Comparison of ENCODE assay signal across 2 cellular contexts in the genomic region with DNA sequence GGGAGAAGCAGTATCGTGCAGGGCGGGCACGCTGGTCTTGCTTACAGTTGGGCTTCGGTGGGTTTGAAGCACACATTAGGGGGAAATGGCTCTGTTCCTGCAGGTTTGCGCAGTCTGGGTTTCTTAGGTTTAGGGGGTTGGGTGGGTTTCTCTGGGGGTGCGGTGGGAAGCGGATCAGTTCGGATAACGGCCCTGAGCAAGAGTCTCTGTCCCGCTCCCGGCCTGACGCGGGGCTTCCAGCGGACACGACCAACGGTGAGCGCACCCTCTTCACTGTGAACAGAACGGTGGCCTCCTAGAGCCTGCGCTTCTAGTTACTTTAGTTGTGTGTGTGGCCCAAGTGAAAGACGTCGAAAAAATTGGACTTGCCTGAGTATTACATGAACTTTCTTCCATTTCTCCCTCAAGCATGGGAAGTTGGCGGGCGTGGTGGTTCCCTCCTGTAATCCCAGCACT.
TF ChIP-seq lines count a peak whose summit lies in the region.

No MANE protein-coding gene starts in this region.

TF ChIP-seq in HepG2, 621 proteins besides CTCF, POLR2A, EP300 and RAD21 (continues in another document):
- TF ChIP-seq PHF21A (CRISPR knock-in tag; IDR thresholded peaks at IDR 0.05) (no peak), HDAC1 (CRISPR knock-in tag; IDR thresholded peaks at IDR 0.05) (no peak), EED (CRISPR knock-in tag; IDR thresholded peaks at IDR 0.05) (no peak), ZNF30 (CRISPR knock-in tag; IDR thresholded peaks at IDR 0.05) (no peak), KDM3A (CRISPR knock-in tag; IDR thresholded peaks at IDR 0.05; ENCODE audit: low read depth) (no peak), ZNF547 (CRISPR knock-in tag; IDR thresholded peaks at IDR 0.05) (no peak; the same call in 1 of the 2 replicates), CHCHD3 (CRISPR knock-in tag; IDR thresholded peaks at IDR 0.05) (0 out of 2 replicates have a peak, but pooled peaks have one; percentile 12), WIZ (CRISPR knock-in tag; IDR thresholded peaks at IDR 0.05) (no peak), GABPA (IDR thresholded peaks at IDR 0.05; ENCODE audit: low read depth, low read length) (no peak), GABPA (CRISPR knock-in tag; IDR thresholded peaks at IDR 0.05; ENCODE audit: low read depth) (no peak), ZNF768 (CRISPR knock-in tag; IDR thresholded peaks at IDR 0.05) (no peak), HES4 (CRISPR knock-in tag; IDR thresholded peaks at IDR 0.05; ENCODE audit: borderline replicate concordance) (0 out of 2 replicates have a peak, but pooled peaks have one; percentile 2), ETV6 (CRISPR knock-in tag; conservative IDR thresholded peaks at IDR 0.05) (0 out of 2 replicates have a peak, but pooled peaks have one; percentile 37), GATAD2A (CRISPR knock-in tag; IDR thresholded peaks at IDR 0.05) (no peak), NFKBIZ (CRISPR knock-in tag; IDR thresholded peaks at IDR 0.05) (no peak), SP2 (CRISPR knock-in tag; IDR thresholded peaks at IDR 0.05) (0 out of 2 replicates have a peak, but pooled peaks have one; percentile 8), DNMT1 (CRISPR knock-in tag; IDR thresholded peaks at IDR 0.05) (no peak), ARNT (IDR thresholded peaks at IDR 0.05) (no peak), HIVEP1 (CRISPR knock-in tag; IDR thresholded peaks at IDR 0.05) (0 out of 2 replicates have a peak, but pooled peaks have one; percentile 28)
- TF ChIP-seq, protein P1, sequence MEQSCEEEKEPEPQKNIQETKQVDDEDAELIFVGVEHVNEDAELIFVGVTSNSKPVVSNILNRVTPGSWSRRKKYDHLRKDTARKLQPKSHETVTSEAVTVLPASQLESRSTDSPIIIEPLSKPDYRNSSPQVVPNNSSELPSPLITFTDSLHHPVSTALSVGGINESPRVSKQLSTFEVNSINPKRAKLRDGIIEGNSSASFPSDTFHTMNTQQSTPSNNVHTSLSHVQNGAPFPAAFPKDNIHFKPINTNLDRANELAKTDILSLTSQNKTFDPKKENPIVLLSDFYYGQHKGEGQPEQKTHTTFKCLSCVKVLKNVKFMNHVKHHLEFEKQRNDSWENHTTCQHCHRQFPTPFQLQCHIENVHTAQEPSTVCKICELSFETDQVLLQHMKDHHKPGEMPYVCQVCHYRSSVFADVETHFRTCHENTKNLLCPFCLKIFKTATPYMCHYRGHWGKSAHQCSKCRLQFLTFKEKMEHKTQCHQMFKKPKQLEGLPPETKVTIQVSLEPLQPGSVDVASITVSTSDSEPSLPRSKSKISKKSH (CRISPR knock-in tag; IDR thresholded peaks at IDR 0.05; ENCODE audit: borderline replicate concordance): 0 out of 2 replicates have a peak, but pooled peaks have one; percentile 38
- TF ChIP-seq, protein P2, sequence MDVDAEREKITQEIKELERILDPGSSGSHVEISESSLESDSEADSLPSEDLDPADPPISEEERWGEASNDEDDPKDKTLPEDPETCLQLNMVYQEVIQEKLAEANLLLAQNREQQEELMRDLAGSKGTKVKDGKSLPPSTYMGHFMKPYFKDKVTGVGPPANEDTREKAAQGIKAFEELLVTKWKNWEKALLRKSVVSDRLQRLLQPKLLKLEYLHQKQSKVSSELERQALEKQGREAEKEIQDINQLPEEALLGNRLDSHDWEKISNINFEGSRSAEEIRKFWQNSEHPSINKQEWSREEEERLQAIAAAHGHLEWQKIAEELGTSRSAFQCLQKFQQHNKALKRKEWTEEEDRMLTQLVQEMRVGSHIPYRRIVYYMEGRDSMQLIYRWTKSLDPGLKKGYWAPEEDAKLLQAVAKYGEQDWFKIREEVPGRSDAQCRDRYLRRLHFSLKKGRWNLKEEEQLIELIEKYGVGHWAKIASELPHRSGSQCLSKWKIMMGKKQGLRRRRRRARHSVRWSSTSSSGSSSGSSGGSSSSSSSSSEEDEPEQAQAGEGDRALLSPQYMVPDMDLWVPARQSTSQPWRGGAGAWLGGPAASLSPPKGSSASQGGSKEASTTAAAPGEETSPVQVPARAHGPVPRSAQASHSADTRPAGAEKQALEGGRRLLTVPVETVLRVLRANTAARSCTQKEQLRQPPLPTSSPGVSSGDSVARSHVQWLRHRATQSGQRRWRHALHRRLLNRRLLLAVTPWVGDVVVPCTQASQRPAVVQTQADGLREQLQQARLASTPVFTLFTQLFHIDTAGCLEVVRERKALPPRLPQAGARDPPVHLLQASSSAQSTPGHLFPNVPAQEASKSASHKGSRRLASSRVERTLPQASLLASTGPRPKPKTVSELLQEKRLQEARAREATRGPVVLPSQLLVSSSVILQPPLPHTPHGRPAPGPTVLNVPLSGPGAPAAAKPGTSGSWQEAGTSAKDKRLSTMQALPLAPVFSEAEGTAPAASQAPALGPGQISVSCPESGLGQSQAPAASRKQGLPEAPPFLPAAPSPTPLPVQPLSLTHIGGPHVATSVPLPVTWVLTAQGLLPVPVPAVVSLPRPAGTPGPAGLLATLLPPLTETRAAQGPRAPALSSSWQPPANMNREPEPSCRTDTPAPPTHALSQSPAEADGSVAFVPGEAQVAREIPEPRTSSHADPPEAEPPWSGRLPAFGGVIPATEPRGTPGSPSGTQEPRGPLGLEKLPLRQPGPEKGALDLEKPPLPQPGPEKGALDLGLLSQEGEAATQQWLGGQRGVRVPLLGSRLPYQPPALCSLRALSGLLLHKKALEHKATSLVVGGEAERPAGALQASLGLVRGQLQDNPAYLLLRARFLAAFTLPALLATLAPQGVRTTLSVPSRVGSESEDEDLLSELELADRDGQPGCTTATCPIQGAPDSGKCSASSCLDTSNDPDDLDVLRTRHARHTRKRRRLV (CRISPR knock-in tag; IDR thresholded peaks at IDR 0.05): no peak
- TF ChIP-seq, protein P3, sequence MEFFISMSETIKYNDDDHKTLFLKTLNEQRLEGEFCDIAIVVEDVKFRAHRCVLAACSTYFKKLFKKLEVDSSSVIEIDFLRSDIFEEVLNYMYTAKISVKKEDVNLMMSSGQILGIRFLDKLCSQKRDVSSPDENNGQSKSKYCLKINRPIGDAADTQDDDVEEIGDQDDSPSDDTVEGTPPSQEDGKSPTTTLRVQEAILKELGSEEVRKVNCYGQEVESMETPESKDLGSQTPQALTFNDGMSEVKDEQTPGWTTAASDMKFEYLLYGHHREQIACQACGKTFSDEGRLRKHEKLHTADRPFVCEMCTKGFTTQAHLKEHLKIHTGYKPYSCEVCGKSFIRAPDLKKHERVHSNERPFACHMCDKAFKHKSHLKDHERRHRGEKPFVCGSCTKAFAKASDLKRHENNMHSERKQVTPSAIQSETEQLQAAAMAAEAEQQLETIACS (CRISPR knock-in tag; IDR thresholded peaks at IDR 0.05): no peak
- TF ChIP-seq, protein P4, sequence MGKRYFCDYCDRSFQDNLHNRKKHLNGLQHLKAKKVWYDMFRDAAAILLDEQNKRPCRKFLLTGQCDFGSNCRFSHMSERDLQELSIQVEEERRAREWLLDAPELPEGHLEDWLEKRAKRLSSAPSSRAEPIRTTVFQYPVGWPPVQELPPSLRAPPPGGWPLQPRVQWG (CRISPR knock-in tag; IDR thresholded peaks at IDR 0.05; ENCODE audit: borderline replicate concordance, low read depth): no peak
- TF ChIP-seq, protein P5, sequence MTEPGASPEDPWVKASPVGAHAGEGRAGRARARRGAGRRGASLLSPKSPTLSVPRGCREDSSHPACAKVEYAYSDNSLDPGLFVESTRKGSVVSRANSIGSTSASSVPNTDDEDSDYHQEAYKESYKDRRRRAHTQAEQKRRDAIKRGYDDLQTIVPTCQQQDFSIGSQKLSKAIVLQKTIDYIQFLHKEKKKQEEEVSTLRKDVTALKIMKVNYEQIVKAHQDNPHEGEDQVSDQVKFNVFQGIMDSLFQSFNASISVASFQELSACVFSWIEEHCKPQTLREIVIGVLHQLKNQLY (CRISPR knock-in tag; IDR thresholded peaks at IDR 0.05): 0 out of 2 replicates have a peak, but pooled peaks have one; percentile 7

TF ChIP-seq in GM12878, 131 proteins besides CTCF, POLR2A, EP300 and RAD21:
- no peak for TF ChIP-seq TCF3 (IDR thresholded peaks at IDR 0.05; ENCODE audit: borderline replicate concordance, insufficient read depth, low read depth, low read length)
- no peak for TF ChIP-seq IRF4 (IDR thresholded peaks at IDR 0.05; ENCODE audit: low read depth, low read length)
- TF ChIP-seq POLR2AphosphoS2 (IDR thresholded peaks at IDR 0.05; ENCODE audit: low read depth, low read length): no peak
- TF ChIP-seq, protein P6, sequence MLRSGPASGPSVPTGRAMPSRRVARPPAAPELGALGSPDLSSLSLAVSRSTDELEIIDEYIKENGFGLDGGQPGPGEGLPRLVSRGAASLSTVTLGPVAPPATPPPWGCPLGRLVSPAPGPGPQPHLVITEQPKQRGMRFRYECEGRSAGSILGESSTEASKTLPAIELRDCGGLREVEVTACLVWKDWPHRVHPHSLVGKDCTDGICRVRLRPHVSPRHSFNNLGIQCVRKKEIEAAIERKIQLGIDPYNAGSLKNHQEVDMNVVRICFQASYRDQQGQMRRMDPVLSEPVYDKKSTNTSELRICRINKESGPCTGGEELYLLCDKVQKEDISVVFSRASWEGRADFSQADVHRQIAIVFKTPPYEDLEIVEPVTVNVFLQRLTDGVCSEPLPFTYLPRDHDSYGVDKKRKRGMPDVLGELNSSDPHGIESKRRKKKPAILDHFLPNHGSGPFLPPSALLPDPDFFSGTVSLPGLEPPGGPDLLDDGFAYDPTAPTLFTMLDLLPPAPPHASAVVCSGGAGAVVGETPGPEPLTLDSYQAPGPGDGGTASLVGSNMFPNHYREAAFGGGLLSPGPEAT (IDR thresholded peaks at IDR 0.05; ENCODE audit: low read depth): no peak
- TF ChIP-seq, protein P7, sequence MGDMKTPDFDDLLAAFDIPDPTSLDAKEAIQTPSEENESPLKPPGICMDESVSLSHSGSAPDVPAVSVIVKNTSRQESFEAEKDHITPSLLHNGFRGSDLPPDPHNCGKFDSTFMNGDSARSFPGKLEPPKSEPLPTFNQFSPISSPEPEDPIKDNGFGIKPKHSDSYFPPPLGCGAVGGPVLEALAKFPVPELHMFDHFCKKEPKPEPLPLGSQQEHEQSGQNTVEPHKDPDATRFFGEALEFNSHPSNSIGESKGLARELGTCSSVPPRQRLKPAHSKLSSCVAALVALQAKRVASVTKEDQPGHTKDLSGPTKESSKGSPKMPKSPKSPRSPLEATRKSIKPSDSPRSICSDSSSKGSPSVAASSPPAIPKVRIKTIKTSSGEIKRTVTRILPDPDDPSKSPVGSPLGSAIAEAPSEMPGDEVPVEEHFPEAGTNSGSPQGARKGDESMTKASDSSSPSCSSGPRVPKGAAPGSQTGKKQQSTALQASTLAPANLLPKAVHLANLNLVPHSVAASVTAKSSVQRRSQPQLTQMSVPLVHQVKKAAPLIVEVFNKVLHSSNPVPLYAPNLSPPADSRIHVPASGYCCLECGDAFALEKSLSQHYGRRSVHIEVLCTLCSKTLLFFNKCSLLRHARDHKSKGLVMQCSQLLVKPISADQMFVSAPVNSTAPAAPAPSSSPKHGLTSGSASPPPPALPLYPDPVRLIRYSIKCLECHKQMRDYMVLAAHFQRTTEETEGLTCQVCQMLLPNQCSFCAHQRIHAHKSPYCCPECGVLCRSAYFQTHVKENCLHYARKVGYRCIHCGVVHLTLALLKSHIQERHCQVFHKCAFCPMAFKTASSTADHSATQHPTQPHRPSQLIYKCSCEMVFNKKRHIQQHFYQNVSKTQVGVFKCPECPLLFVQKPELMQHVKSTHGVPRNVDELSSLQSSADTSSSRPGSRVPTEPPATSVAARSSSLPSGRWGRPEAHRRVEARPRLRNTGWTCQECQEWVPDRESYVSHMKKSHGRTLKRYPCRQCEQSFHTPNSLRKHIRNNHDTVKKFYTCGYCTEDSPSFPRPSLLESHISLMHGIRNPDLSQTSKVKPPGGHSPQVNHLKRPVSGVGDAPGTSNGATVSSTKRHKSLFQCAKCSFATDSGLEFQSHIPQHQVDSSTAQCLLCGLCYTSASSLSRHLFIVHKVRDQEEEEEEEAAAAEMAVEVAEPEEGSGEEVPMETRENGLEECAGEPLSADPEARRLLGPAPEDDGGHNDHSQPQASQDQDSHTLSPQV (IDR thresholded peaks at IDR 0.05): no peak
- TF ChIP-seq NFXL1 (IDR thresholded peaks at IDR 0.05; ENCODE audit: borderline replicate concordance): no peak
- no peak for TF ChIP-seq BHLHE40 (IDR thresholded peaks at IDR 0.05; ENCODE audit: borderline replicate concordance in 1 of 2, low read depth in 2 of 2, low read length in 1 of 2)
- TF ChIP-seq CREB1 (IDR thresholded peaks at IDR 0.05; ENCODE audit: low read depth): no peak
- no peak for TF ChIP-seq CBX5 (IDR thresholded peaks at IDR 0.05; ENCODE audit: low read depth)
- no peak for TF ChIP-seq HDGF (IDR thresholded peaks at IDR 0.05)
- no peak for TF ChIP-seq NR2F1 (conservative IDR thresholded peaks at IDR 0.05)
- TF ChIP-seq DPF2 (IDR thresholded peaks at IDR 0.05): no peak
- TF ChIP-seq TCF7 (IDR thresholded peaks at IDR 0.05; ENCODE audit: borderline replicate concordance): no peak
- TF ChIP-seq, protein P8, sequence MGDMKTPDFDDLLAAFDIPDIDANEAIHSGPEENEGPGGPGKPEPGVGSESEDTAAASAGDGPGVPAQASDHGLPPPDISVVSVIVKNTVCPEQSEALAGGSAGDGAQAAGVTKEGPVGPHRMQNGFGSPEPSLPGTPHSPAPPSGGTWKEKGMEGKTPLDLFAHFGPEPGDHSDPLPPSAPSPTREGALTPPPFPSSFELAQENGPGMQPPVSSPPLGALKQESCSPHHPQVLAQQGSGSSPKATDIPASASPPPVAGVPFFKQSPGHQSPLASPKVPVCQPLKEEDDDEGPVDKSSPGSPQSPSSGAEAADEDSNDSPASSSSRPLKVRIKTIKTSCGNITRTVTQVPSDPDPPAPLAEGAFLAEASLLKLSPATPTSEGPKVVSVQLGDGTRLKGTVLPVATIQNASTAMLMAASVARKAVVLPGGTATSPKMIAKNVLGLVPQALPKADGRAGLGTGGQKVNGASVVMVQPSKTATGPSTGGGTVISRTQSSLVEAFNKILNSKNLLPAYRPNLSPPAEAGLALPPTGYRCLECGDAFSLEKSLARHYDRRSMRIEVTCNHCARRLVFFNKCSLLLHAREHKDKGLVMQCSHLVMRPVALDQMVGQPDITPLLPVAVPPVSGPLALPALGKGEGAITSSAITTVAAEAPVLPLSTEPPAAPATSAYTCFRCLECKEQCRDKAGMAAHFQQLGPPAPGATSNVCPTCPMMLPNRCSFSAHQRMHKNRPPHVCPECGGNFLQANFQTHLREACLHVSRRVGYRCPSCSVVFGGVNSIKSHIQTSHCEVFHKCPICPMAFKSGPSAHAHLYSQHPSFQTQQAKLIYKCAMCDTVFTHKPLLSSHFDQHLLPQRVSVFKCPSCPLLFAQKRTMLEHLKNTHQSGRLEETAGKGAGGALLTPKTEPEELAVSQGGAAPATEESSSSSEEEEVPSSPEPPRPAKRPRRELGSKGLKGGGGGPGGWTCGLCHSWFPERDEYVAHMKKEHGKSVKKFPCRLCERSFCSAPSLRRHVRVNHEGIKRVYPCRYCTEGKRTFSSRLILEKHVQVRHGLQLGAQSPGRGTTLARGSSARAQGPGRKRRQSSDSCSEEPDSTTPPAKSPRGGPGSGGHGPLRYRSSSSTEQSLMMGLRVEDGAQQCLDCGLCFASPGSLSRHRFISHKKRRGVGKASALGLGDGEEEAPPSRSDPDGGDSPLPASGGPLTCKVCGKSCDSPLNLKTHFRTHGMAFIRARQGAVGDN (IDR thresholded peaks at IDR 0.05): no peak
